In the genomic region with DNA sequence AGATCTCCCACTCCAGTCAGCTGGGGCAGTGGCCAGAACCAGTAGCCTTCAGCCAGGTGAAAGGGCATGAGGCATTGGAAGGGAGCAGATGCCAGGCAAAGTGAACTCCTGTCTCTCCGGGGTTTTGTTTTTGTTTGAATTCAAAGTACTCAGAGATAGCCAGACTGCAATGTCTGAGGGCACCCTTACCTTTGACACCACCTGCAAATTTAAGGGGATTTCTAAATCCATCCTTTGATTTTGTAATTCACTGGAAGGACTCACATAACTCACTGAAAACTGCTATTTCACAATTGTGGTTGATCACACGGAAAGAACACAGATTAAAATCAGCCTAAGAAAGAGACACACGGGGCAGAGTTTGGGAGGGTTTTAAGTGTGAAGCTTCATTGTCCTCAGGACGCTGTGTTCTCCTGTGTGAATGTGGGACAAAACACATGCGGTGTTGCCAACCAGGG, we compare ENCODE assay signal across 1 cellular context.
A peak's percentile ranks its signal among the peaks of the same experiment; 100 is the strongest.
TF ChIP-seq lines count a peak whose summit lies in the region.

No MANE protein-coding gene starts in this region.

TF ChIP-seq in IMR-90, 13 proteins besides CTCF, POLR2A, EP300 and RAD21:
- peak; percentile 32; the same call in 1 of the 2 replicates for TF ChIP-seq CEBPB (IDR thresholded peaks at IDR 0.05; ENCODE audit: low read depth, low read length)
